Comparison of ENCODE assay signal across 10 cellular contexts in the genomic region with DNA sequence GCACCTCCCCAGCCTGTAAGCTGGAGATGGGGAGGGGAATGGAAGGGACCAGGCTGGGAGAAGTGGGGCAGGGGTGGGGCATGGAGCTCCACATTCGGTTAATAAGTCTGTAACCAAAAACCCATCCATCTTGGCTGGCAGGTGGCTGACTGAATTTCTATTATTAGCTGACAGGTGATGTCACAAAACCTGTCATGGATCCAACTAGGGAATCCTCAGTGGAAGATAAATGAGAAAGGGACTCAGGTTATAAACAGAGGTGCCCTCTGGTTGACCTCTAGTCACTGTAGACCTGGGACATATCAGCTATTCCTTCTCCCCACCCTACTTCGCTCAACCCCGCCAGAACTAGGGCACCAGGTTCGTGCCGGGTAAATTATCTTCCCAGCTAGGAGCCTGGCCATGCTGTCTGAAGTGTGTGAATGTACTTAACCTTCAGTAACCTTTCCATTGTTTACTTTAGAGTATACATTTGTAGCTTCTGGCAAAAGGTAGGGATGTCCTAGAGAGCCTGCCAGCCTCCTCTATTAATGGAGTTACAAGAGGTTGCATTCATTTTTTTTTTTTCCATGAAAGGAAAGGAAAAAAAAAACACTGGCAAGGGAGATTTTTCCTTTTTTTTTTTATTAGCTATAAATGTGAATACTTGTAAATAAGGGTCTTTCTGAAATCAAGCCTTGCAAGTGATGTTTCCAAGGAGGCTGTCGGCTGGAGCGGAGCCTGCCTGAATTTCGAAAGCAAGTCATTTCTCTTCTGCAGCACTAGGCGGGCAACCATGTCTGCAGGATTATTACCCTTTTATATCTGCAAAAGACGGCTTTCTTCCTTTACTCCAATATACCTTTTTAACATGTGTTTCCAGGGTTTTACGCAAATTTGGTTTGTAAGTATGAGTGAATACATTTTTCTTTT.
DNase-seq lines count a peak whose midpoint lies in the region; ATAC-seq and TF ChIP-seq lines count a peak whose summit lies in the region.
"Had no signal": no experiment of that assay in that cellular context is flagged by ENCODE, and none has a peak within 500 bp of the region (broad histone marks: within the 10 kb centered on the region; RNA-seq: fewer than 3 reads in every experiment).

No MANE protein-coding gene starts in this region.

- no peak for TF ChIP-seq POLR2A in prostate gland (IDR thresholded peaks at IDR 0.05)

- H3K36me3 ChIP-seq in endodermal cell (ENCODE audit: control insufficient read depth, insufficient read depth, low read length) (peaks cover 67% of the 10 kb centered on the region), prostate gland (peaks cover 0 to 8% of the 10 kb centered on the region in 2 donors)

- intact Hi-C loops in prostate gland (cut with DNase I) = no loop called here

- DNase-seq in HuH-7 (ENCODE audit: low spot score) = peak; percentile 77
- DNase-seq in NCI-H2227 (lab: John Stamatoyannopoulos, UW; ENCODE audit: unreplicated experiment) = peak; percentile 97
- DNase-seq in endodermal cell = no peak
- peak; percentile 64 for DNase-seq in prostate gland (ENCODE audit: low spot score)
- DNase-seq in T-helper 1 cell = no peak
- no peak for DNase-seq in stimulated activated CD8-positive, alpha-beta memory T cell treated with anti-CD3 and anti-CD28 coated beads, Interleukin-4, amount 100 ng/mL, for 48 hours
- DNase-seq in midbrain (lab: John Stamatoyannopoulos, UW) = no peak
- DNase-seq: stimulated activated naive CD4-positive, alpha-beta T cell treated with Interleukin-2 at 50 U/mL for 16 hours had no signal

- H3K4me3 Mint-ChIP-seq in endodermal cell = no peak overlapping the region
- H3K4me3 Mint-ChIP-seq: activated naive CD8-positive, alpha-beta T cell had no signal

- H3K9ac ChIP-seq in endodermal cell (ENCODE audit: extremely low read depth, low read length, poor library complexity, severe bottlenecking) = no peak overlapping the region

- H3K27me3 Mint-ChIP-seq in endodermal cell (ENCODE audit: insufficient read depth) = no peaks in the 10 kb centered on the region
- H3K27me3 Mint-ChIP-seq: activated naive CD8-positive, alpha-beta T cell had no signal

- H3K27ac ChIP-seq in endodermal cell (ENCODE audit: low read depth, low read length) = peak overlapping the region; percentile 64
- H3K27ac ChIP-seq in prostate gland = peak overlapping the region; percentile 21 to 32

- H3K36me3 Mint-ChIP-seq in endodermal cell (ENCODE audit: low read depth) = peaks cover 50% of the 10 kb centered on the region

- H3K4me3 ChIP-seq in endodermal cell (ENCODE audit: low read length) (no peak overlapping the region), prostate gland (no peak overlapping the region)

- H3K27me3 ChIP-seq in endodermal cell (ENCODE audit: control insufficient read depth, insufficient read depth, low read length, poor library complexity, severe bottlenecking) (no peaks in the 10 kb centered on the region), prostate gland (replicated peaks; ENCODE audit: insufficient read depth) (no peaks in the 10 kb centered on the region)

- TF ChIP-seq CTCF in endodermal cell (conservative IDR thresholded peaks at IDR 0.05) (no peak), prostate gland (IDR thresholded peaks at IDR 0.05) (no peak)

- H3K27ac Mint-ChIP-seq in endodermal cell = peak overlapping the region; percentile 26
- H3K27ac Mint-ChIP-seq: activated naive CD8-positive, alpha-beta T cell had no signal

- no peaks in the 10 kb centered on the region for H3K9me3 Mint-ChIP-seq in endodermal cell

- H3K4me1 Mint-ChIP-seq in endodermal cell = peaks cover 10% of the 10 kb centered on the region

- H3K9me3 ChIP-seq in endodermal cell (ENCODE audit: control insufficient read depth, low read length) = no peaks in the 10 kb centered on the region
- H3K9me3 ChIP-seq in prostate gland = no peaks in the 10 kb centered on the region

- H3K4me1 ChIP-seq in endodermal cell (ENCODE audit: control insufficient read depth, insufficient read depth, low read length) = peaks cover 4% of the 10 kb centered on the region
- no peaks in the 10 kb centered on the region for H3K4me1 ChIP-seq in prostate gland (replicated peaks)

- 81 to 94% methylated on average over 6 to 10 of the region's 11 CpGs for WGBS in endodermal cell (ENCODE audit: insufficient coverage in 1 of 2, insufficient read length in 1 of 2), 2 experiments
- 18% methylated on average over 11 of the region's 11 CpGs for WGBS in prostate gland

- no peak for ATAC-seq in HG03175 (IDR thresholded peaks at IDR 0.05; ENCODE audit: unreplicated experiment)

Comparison
In these comparisons a context has a peak if more than half of its experiments do, and no peak if none do; other contexts are left out.
1. DNase-seq: peak in HuH-7 (single experiment), NCI-H2227 (single experiment) and prostate gland (single experiment); none in endodermal cell (single experiment), T-helper 1 cell (0 of 5), stimulated activated CD8-positive, alpha-beta memory T cell treated with anti-CD3 and anti-CD28 coated beads, Interleukin-4, amount 100 ng/mL, for 48 hours (single experiment) and midbrain (single experiment).